ENCODE assay signal across 1 cellular context in the genomic region with DNA sequence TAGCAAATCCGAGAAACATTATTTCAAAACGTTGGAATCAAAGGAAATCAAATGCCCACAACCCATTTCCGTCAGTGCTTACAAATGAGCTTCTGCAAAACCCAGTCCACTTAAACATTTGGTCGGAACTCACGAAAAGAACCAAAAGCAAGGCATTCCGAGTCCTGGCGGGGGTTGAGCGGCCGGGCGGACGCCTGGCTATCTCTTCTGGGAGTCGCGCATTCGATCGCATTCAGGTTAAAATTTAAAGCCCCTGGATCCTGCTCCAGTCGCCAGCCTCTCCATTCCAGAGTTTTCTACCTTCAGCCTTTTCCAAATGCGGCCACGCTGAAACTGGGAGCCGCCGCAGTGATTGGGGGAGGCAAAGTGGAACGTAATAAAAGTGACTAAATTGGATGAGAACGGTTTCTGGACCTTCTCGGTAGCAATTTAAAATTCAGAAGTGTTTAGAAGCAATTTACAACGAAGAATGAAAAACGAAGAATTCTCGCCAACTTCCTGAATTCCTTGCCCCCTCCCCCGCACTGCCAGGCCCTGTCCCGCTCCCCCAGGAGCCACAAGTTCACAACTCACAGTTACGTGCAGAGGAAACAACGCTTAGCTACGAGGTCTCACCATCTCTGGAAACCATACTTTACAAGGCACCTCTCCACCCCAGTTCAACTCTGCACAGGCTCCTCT.
TF ChIP-seq lines count a peak whose summit lies in the region.

No MANE protein-coding gene starts in this region.

TF ChIP-seq in GM23338, 12 proteins besides CTCF, POLR2A, EP300 and RAD21 (continued from another document):
- TF ChIP-seq, protein P1, sequence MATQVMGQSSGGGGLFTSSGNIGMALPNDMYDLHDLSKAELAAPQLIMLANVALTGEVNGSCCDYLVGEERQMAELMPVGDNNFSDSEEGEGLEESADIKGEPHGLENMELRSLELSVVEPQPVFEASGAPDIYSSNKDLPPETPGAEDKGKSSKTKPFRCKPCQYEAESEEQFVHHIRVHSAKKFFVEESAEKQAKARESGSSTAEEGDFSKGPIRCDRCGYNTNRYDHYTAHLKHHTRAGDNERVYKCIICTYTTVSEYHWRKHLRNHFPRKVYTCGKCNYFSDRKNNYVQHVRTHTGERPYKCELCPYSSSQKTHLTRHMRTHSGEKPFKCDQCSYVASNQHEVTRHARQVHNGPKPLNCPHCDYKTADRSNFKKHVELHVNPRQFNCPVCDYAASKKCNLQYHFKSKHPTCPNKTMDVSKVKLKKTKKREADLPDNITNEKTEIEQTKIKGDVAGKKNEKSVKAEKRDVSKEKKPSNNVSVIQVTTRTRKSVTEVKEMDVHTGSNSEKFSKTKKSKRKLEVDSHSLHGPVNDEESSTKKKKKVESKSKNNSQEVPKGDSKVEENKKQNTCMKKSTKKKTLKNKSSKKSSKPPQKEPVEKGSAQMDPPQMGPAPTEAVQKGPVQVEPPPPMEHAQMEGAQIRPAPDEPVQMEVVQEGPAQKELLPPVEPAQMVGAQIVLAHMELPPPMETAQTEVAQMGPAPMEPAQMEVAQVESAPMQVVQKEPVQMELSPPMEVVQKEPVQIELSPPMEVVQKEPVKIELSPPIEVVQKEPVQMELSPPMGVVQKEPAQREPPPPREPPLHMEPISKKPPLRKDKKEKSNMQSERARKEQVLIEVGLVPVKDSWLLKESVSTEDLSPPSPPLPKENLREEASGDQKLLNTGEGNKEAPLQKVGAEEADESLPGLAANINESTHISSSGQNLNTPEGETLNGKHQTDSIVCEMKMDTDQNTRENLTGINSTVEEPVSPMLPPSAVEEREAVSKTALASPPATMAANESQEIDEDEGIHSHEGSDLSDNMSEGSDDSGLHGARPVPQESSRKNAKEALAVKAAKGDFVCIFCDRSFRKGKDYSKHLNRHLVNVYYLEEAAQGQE (IDR thresholded peaks at IDR 0.05; ENCODE audit: unreplicated experiment): no peak
- TF ChIP-seq EZH2phosphoT487 (IDR thresholded peaks at IDR 0.05; ENCODE audit: unreplicated experiment): no peak
